ENCODE assay signal across 16 cellular contexts in genomic region chr15:65578904-65579728, GRCh38. TPM values are rescaled to one million over a fixed set of nuclear protein-coding genes. Genes with fewer than 3 reads are reported as not detected.
DNase-seq lines count a peak whose midpoint lies in the region; ATAC-seq and TF ChIP-seq lines count a peak whose summit lies in the region.
"Had no signal": no experiment of that assay in that cellular context is flagged by ENCODE, and none has a peak within 500 bp of the region (broad histone marks: within the 10 kb centered on the region; RNA-seq: fewer than 3 reads in every experiment).

No MANE protein-coding gene starts in this region.

- H3K4me3 Mint-ChIP-seq in H9 = peak overlapping the region in 1 of 2 experiments; percentile 43; a peak in 1 of 5 replicates
- H3K4me3 Mint-ChIP-seq in activated naive CD8-positive, alpha-beta T cell treated with anti-CD3 and anti-CD28 coated beads for 36 hours = no peak overlapping the region

- no peaks in the 10 kb centered on the region for H3K9me3 Mint-ChIP-seq in H9
- no peaks in the 10 kb centered on the region for H3K9me3 Mint-ChIP-seq in activated naive CD8-positive, alpha-beta T cell treated with anti-CD3 and anti-CD28 coated beads for 36 hours

- H3K56ac ChIP-seq in H9 (ENCODE audit: insufficient read length, low read depth, low read length) = no peak overlapping the region
- no peak overlapping the region for H3K56ac ChIP-seq in mesendoderm (ENCODE audit: low read length)

- H3K27me3 ChIP-seq in BLaER1 = no peaks in the 10 kb centered on the region
- H3K27me3 ChIP-seq in H9 (ENCODE audit: insufficient read depth, low read length) = no peaks in the 10 kb centered on the region
- no peaks in the 10 kb centered on the region for H3K27me3 ChIP-seq in mesendoderm (ENCODE audit: insufficient read depth, low read length, poor library complexity)
- H3K27me3 ChIP-seq in aorta (ENCODE audit: control insufficient read depth in 1 of 2, insufficient read depth in 2 of 2, low read length in 1 of 2) = no peaks in the 10 kb centered on the region
- H3K27me3 ChIP-seq: neutrophil had no signal

- intact Hi-C loops in aorta (cut with DNase I) = no loop called here

- H3K9ac ChIP-seq in BLaER1 = no peak overlapping the region; the same call in 1 of the 2 replicates
- H3K9ac ChIP-seq in H9 (ENCODE audit: extremely low read depth, insufficient read length, low read length) = no peak overlapping the region
- no peak overlapping the region for H3K9ac ChIP-seq in mesendoderm (ENCODE audit: low read length)
- H3K9ac ChIP-seq: KMS-11 had no signal

- no peak for TF ChIP-seq CTCF in H9 (conservative IDR thresholded peaks at IDR 0.05)

- H3K4ac ChIP-seq in H9 (ENCODE audit: low read depth, low read length) (no peak overlapping the region), mesendoderm (ENCODE audit: low read depth, low read length) (no peak overlapping the region)

- no peaks in the 10 kb centered on the region for H3K27me3 Mint-ChIP-seq in H9 (ENCODE audit: low read depth)
- H3K27me3 Mint-ChIP-seq in activated naive CD8-positive, alpha-beta T cell treated with anti-CD3 and anti-CD28 coated beads for 36 hours = no peaks in the 10 kb centered on the region

- H4K5ac ChIP-seq in H9 (ENCODE audit: insufficient read length, low read depth, low read length) (no peak overlapping the region), mesendoderm (ENCODE audit: low read length) (no peak overlapping the region)

- no peaks in the 10 kb centered on the region for H3K23me2 ChIP-seq in H9 (ENCODE audit: insufficient read length, low read depth, low read length, poor library complexity, severe bottlenecking)

- no peak overlapping the region for H2BK120ac ChIP-seq in H9 (ENCODE audit: low read depth, low read length, poor library complexity, severe bottlenecking)
- H2BK120ac ChIP-seq in mesendoderm (ENCODE audit: low read depth, low read length) = no peak overlapping the region

- peaks cover 56% of the 10 kb centered on the region for H3K4me1 ChIP-seq in BLaER1
- 0 out of 2 replicates have a peak, but pooled peaks cover 3% of the 10 kb centered on the region for H3K4me1 ChIP-seq in H9 (ENCODE audit: insufficient read depth, low read length)
- no peaks in the 10 kb centered on the region for H3K4me1 ChIP-seq in mesendoderm (ENCODE audit: control insufficient read depth, low read depth, low read length)
- H3K4me1 ChIP-seq in aorta (ENCODE audit: control insufficient read depth in 1 of 2, insufficient read depth in 2 of 2, low read length in 2 of 2) = no peaks in the 10 kb centered on the region

- H3K4me3 ChIP-seq in BLaER1 (no peak overlapping the region), mesendoderm (ENCODE audit: low read length) (no peak overlapping the region), aorta (ENCODE audit: low read length in 2 of 2) (no peak overlapping the region)

- no peak overlapping the region for H2BK12ac ChIP-seq in H9 (ENCODE audit: insufficient read length, low read depth, low read length)

- H3K23ac ChIP-seq in H9 (ENCODE audit: insufficient read length, low read depth, low read length) (no peak overlapping the region), mesendoderm (ENCODE audit: low read length) (no peak overlapping the region)

- H4K8ac ChIP-seq in H9 (replicated peaks; ENCODE audit: insufficient read length, low read depth, low read length) (no peak overlapping the region), mesendoderm (ENCODE audit: low read depth, low read length) (no peak overlapping the region)

- H3K79me2 ChIP-seq in H9 (ENCODE audit: insufficient read depth, low read length) (no peaks in the 10 kb centered on the region), mesendoderm (ENCODE audit: control insufficient read depth, insufficient read depth, low read length) (no peaks in the 10 kb centered on the region)

- no peak overlapping the region for H3K14ac ChIP-seq in H9 (ENCODE audit: insufficient read depth, low read length)

- H3K27ac ChIP-seq in BLaER1 = peak overlapping the region; percentile 54; the same call in 1 of the 2 replicates
- no peak overlapping the region for H3K27ac ChIP-seq in H9 (ENCODE audit: insufficient read length, low read depth, low read length)
- no peak overlapping the region for H3K27ac ChIP-seq in mesendoderm (ENCODE audit: low read depth, low read length)
- H3K27ac ChIP-seq in aorta (ENCODE audit: low read depth in 1 of 2, low read length in 2 of 2) = no peak overlapping the region
- H3K27ac ChIP-seq: KMS-11, neutrophil had no signal

- no peak overlapping the region for H2BK20ac ChIP-seq in H9 (ENCODE audit: low read depth, low read length, poor library complexity, severe bottlenecking)

- H3K27ac Mint-ChIP-seq in H9 = peak overlapping the region; percentile 84 to 90 (median 86); a peak in 5 of 7 replicates
- peak overlapping the region; percentile 54 for H3K27ac Mint-ChIP-seq in activated naive CD8-positive, alpha-beta T cell treated with anti-CD3 and anti-CD28 coated beads for 36 hours

- no peak overlapping the region for H3T11ph ChIP-seq in H9 (ENCODE audit: low read length)

- peaks cover 2 to 13% of the 10 kb centered on the region in 2 experiments; a peak in 2 of 4 replicates for H3K4me1 Mint-ChIP-seq in H9
- H3K4me1 Mint-ChIP-seq in activated naive CD8-positive, alpha-beta T cell treated with anti-CD3 and anti-CD28 coated beads for 36 hours = peaks cover 14% of the 10 kb centered on the region

- H2BK15ac ChIP-seq in H9 (ENCODE audit: low read depth, low read length) = no peak overlapping the region
- H2BK15ac ChIP-seq in mesendoderm (replicated peaks; ENCODE audit: low read depth) = no peak overlapping the region

- H3K79me1 ChIP-seq in H9 (ENCODE audit: insufficient read depth, low read depth, low read length, poor library complexity, severe bottlenecking) (no peaks in the 10 kb centered on the region), mesendoderm (ENCODE audit: low read length) (no peaks in the 10 kb centered on the region)

- no peak overlapping the region for H4K91ac ChIP-seq in H9 (ENCODE audit: insufficient read length, low read depth, low read length)

- H2AK5ac ChIP-seq in H9 (ENCODE audit: insufficient read length, low read length) = no peak overlapping the region
- no peak overlapping the region for H2AK5ac ChIP-seq in mesendoderm (ENCODE audit: low read length)

- no CpG with 5 or more reads among the region's 8 CpGs for WGBS in H9 (ENCODE audit: extremely low coverage, insufficient read length, low lambda C conversion rate)
- no CpG with 5 or more reads among the region's 8 CpGs for WGBS in mesendoderm (ENCODE audit: extremely low coverage, insufficient coverage, low lambda C conversion rate)
- 74 to 76% methylated on average over 8 of the region's 8 CpGs for WGBS in aorta, 2 donors

- H4K20me1 ChIP-seq in BLaER1 = no peaks in the 10 kb centered on the region
- no peaks in the 10 kb centered on the region for H4K20me1 ChIP-seq in H9 (ENCODE audit: control insufficient read depth, insufficient read depth, insufficient read length)

- H2AFZ ChIP-seq in H9 (ENCODE audit: low read length) = no peak overlapping the region

- DNase-seq in H9 (no peak), mesendoderm (peak; percentile 19), DMS 273 (lab: John Stamatoyannopoulos, UW; ENCODE audit: unreplicated experiment) (no peak), inferior parietal cortex (ENCODE audit: extremely low spot score) (no peak), aorta (no peak)
- no peak for DNase-seq in activated naive CD8-positive, alpha-beta T cell treated with anti-CD3 and anti-CD28 coated beads for 36 hours
- DNase-seq: activated CD4-positive, alpha-beta T cell treated with anti-CD3 and anti-CD28 coated beads, Interleukin-2, amount 50 U/mL, for 1 hour; HCEC 1CT; left cardiac atrium; NCI-H2081; NK-92 treated with Interleukin-12 subunit alpha and Interleukin-12 subunit beta, amount 100 ng/mL, for 24 hours; SW 1271 had no signal

- peaks cover 83% of the 10 kb centered on the region for H3K36me3 ChIP-seq in BLaER1
- H3K36me3 ChIP-seq in mesendoderm (ENCODE audit: control insufficient read depth, insufficient read depth, low read length) = peaks cover 3% of the 10 kb centered on the region
- H3K36me3 ChIP-seq in aorta (ENCODE audit: control insufficient read depth in 1 of 2, insufficient read depth in 2 of 2, low read length in 1 of 2) = peaks cover 0 to 10% of the 10 kb centered on the region in 2 donors

- H2BK5ac ChIP-seq in H9 (ENCODE audit: insufficient read length, low read length) (no peak overlapping the region), mesendoderm (ENCODE audit: low read length) (no peak overlapping the region)

- ATAC-seq in GM18868 (IDR thresholded peaks at IDR 0.05; ENCODE audit: unreplicated experiment) = no peak
- no peak for ATAC-seq in aorta (ENCODE audit: low FRiP score)

- H3K18ac ChIP-seq in H9 (ENCODE audit: insufficient read length, low read depth, low read length) = no peak overlapping the region
- no peak overlapping the region for H3K18ac ChIP-seq in mesendoderm (ENCODE audit: low read length)

- H3K9me3 ChIP-seq in BLaER1 (no peaks in the 10 kb centered on the region), H9 (ENCODE audit: control insufficient read depth, low read depth, low read length) (no peaks in the 10 kb centered on the region), aorta (ENCODE audit: control insufficient read depth, low read length) (no peaks in the 10 kb centered on the region)
- H3K9me3 ChIP-seq: neutrophil had no signal

- peak overlapping the region; percentile 32 for H3K4me2 ChIP-seq in BLaER1
- H3K4me2 ChIP-seq in H9 (ENCODE audit: insufficient read depth, insufficient read length, low read length) = no peak overlapping the region
- H3K4me2 ChIP-seq in mesendoderm (ENCODE audit: low read length) = no peak overlapping the region
- H3K4me2 ChIP-seq: KMS-11 had no signal

- peaks cover 13 to 75% (median 55%) of the 10 kb centered on the region in 3 experiments; a peak in 6 of 7 replicates for H3K36me3 Mint-ChIP-seq in H9 (ENCODE audit: insufficient read depth in 1 of 3, low read depth in 3 of 3)
- peaks cover 32% of the 10 kb centered on the region for H3K36me3 Mint-ChIP-seq in activated naive CD8-positive, alpha-beta T cell treated with anti-CD3 and anti-CD28 coated beads for 36 hours

RNA-seq across cellular contexts. Expression of gene INTS14, which starts 31.8 kb away (rescaled TPM):
- total RNA-seq in H9 (2021) (41.8 and 44.7 TPM in 2 replicates), aorta (10 to 100 TPM; 18.6 to 25.4 TPM)
- total RNA-seq in activated naive CD8-positive, alpha-beta T cell treated with anti-CD3 and anti-CD28 coated beads for 36 hours = 10 to 100 TPM; 62.1 to 66.9 TPM
- 26.9 TPM for polyA plus RNA-seq in mesendoderm (2013, experiment 1 of 2)
- polyA plus RNA-seq in mesendoderm (2013, experiment 2 of 2) = 26.7 TPM
- 10 to 100 TPM; 16.0 to 30.5 TPM for polyA plus RNA-seq in aorta

RNA-seq across cellular contexts. Expression of gene SLC24A1, which starts 42.6 kb away (rescaled TPM):
- 8.6 TPM in 2 replicates for total RNA-seq in H9 (2021)
- 1 to 10 TPM; 6.6 to 7.6 TPM for total RNA-seq in activated naive CD8-positive, alpha-beta T cell treated with anti-CD3 and anti-CD28 coated beads for 36 hours
- polyA plus RNA-seq in mesendoderm (2013, experiment 1 of 2) = 4.3 TPM
- polyA plus RNA-seq in mesendoderm (2013, experiment 2 of 2) = 4.0 TPM
- total RNA-seq in aorta = 10 to 100 TPM in 1 of 2 donors, 1 to 10 TPM in 1; 6.0 to 13.5 TPM
- 1 to 10 TPM; 4.8 to 8.8 TPM for polyA plus RNA-seq in aorta

RNA-seq across cellular contexts. Expression of gene HACD3, which starts 48.9 kb away (rescaled TPM):
- total RNA-seq in H9 (2021) = 131 and 133 TPM in 2 replicates
- 10 to 100 TPM; 43.7 to 46.5 TPM for total RNA-seq in activated naive CD8-positive, alpha-beta T cell treated with anti-CD3 and anti-CD28 coated beads for 36 hours
- 99.0 TPM for polyA plus RNA-seq in mesendoderm (2013, experiment 1 of 2)
- polyA plus RNA-seq in mesendoderm (2013, experiment 2 of 2) = 96.5 TPM
- 10 to 100 TPM; 16.1 to 34.2 TPM for total RNA-seq in aorta
- polyA plus RNA-seq in aorta = 10 to 100 TPM in 1 of 2 donors, 1 to 10 TPM in 1; 9.6 to 14.6 TPM
